Comparison of ENCODE assay signal across 1 cellular context in the genomic region with DNA sequence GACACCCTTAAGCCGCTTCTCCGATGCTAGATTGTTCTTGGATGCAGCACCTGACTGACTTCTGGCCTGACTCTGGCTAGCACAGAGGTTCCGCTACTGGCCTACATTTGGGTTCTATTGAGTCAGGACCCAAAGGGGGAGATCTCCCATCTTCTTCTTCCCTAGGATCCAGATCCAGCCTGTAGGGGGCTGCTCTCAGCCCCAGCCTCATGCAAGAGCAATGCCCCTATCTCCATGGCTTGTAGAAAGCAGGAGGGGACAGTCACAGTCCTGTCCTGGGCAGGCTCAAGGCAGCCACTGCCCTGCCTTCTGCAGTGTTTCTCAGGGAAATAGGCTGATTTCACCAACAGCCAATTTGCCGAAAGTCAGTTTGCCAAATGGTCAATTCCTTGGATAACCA.
TF ChIP-seq lines count a peak whose summit lies in the region.

No MANE protein-coding gene starts in this region.

TF ChIP-seq in SK-N-SH, 30 proteins besides CTCF, POLR2A, EP300 and RAD21 (continued from another document):
- TF ChIP-seq, protein P1, sequence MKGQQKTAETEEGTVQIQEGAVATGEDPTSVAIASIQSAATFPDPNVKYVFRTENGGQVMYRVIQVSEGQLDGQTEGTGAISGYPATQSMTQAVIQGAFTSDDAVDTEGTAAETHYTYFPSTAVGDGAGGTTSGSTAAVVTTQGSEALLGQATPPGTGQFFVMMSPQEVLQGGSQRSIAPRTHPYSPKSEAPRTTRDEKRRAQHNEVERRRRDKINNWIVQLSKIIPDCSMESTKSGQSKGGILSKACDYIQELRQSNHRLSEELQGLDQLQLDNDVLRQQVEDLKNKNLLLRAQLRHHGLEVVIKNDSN (IDR thresholded peaks at IDR 0.05; ENCODE audit: borderline replicate concordance, low read depth), result no peak
- TF ChIP-seq SIN3A (IDR thresholded peaks at IDR 0.05; ENCODE audit: borderline replicate concordance, low read depth, low read length) (no peak), NRF1 (IDR thresholded peaks at IDR 0.05; ENCODE audit: low read depth, low read length) (no peak), SMC3 (IDR thresholded peaks at IDR 0.05; ENCODE audit: low read depth, low read length) (no peak), ELF1 (IDR thresholded peaks at IDR 0.05) (no peak), JUND (IDR thresholded peaks at IDR 0.05) (no peak), MXI1 (IDR thresholded peaks at IDR 0.05; ENCODE audit: low read depth, low read length) (no peak), TAF1 (IDR thresholded peaks at IDR 0.05; ENCODE audit: borderline replicate concordance, low read depth, low read length) (no peak)
- TF ChIP-seq, protein P2, sequence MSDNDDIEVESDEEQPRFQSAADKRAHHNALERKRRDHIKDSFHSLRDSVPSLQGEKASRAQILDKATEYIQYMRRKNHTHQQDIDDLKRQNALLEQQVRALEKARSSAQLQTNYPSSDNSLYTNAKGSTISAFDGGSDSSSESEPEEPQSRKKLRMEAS (IDR thresholded peaks at IDR 0.05; ENCODE audit: low read depth), result no peak
